In the genomic region with DNA sequence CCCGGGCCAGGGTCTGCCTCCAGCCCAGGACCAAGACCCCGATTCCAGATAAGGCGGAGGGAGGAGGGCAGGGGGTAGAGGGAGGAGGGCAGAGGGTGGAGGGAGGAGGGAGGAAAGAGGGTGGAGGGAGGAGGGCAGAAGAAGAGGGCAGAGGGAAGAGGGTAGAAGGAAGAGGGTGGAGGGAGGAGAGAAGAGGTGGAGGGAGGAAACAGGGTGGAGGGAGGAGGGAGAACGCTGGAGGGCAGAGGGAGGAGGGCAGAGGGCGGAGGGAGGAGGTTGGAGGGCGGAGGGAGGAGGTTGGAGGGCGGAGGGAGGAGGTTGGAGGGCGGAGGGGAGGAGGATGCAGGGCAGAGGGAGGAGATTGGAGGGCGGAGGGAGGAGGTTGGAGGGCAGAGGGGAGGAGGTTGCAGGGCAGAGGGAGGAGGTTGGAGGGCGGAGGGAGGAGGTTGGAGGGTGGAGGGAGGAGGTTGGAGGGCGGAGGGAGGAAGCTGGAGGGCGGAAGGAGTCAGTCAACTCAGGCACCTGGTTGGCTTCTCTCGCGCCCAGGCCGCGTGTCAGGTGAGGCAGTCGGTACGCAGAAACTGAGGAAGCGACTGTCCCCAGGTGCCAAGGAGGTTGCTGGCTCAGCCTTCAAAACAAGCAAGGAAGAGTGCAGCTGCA, we compare ENCODE assay signal across 1 cellular context.
TF ChIP-seq lines count a peak whose summit lies in the region.

No MANE protein-coding gene starts in this region.

TF ChIP-seq in WTC11, 78 proteins besides CTCF, POLR2A, EP300 and RAD21 (continued from another document):
- TF ChIP-seq, protein P1, sequence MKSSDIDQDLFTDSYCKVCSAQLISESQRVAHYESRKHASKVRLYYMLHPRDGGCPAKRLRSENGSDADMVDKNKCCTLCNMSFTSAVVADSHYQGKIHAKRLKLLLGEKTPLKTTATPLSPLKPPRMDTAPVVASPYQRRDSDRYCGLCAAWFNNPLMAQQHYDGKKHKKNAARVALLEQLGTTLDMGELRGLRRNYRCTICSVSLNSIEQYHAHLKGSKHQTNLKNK (CRISPR knock-in tag; IDR thresholded peaks at IDR 0.05) = no peak
